14 cellular contexts compared by ENCODE assay signal in the genomic region with DNA sequence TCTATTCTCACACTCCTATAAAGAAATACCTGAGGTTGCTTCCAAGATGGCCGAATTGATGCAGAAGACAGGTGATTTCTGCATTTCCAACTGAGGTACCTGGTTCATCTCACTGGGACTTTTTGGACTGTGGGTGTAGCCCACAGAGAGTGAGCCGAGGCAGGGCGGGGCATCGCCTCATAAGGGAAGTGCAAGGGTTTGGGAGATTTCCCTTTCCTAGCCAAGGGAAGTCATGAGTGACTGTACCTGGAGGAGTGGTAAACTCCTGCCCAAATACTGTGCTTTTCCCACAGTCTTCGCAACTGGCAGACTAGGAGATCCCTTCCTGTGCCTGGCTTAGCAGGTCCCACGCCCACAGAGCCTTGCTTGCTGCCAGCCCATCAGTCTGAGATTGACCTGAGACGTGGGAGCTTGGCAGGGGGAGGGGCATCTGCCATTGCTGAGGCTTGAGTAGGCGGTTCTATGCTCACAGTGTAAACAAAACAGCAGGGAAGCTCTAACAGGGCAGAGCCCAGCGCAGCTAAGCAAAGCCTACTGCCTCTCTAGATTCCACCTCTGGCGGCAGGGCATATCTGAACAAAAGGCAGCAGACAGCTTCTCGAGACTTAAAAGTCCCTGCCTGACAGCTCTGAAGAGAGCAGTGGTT.
A peak's percentile ranks its signal among the peaks of the same experiment; 100 is the strongest.
DNase-seq lines count a peak whose midpoint lies in the region; ATAC-seq, FAIRE-seq and TF ChIP-seq lines count a peak whose summit lies in the region.
"Had no signal": no experiment of that assay in that cellular context is flagged by ENCODE, and none has a peak within 500 bp of the region (broad histone marks: within the 10 kb centered on the region; RNA-seq: fewer than 3 reads in every experiment).

No MANE protein-coding gene starts in this region.

- H3K27ac ChIP-seq in astrocyte (ENCODE audit: low read depth, low read length): no peak overlapping the region
- H3K27ac ChIP-seq: parathyroid adenoma had no signal

- CTCF ChIA-PET in activated naive CD4-positive, alpha-beta T cell treated with anti-CD3 and anti-CD28 coated beads, Interleukin-2, amount 10 ng/mL, durations not matched to agents 7 days and 5 days (lab: Charles Lee): no interaction called here

- FAIRE-seq in astrocyte (lab: Jason Lieb, UNC): no peak

- peaks cover 1% of the 10 kb centered on the region for H3K36me3 Mint-ChIP-seq in astrocyte (ENCODE audit: low read depth, unreplicated experiment)
- no peaks in the 10 kb centered on the region for H3K36me3 Mint-ChIP-seq in activated naive CD4-positive, alpha-beta T cell treated with anti-CD3 and anti-CD28 coated beads, Interleukin-2, amount 10 ng/mL, durations not matched to agents 7 days and 5 days

- H3K27me3 Mint-ChIP-seq in astrocyte (ENCODE audit: low read depth, unreplicated experiment): no peaks in the 10 kb centered on the region
- H3K27me3 Mint-ChIP-seq in activated naive CD4-positive, alpha-beta T cell treated with anti-CD3 and anti-CD28 coated beads, Interleukin-2, amount 10 ng/mL, durations not matched to agents 7 days and 5 days: no peaks in the 10 kb centered on the region

- H3K4me3 Mint-ChIP-seq in astrocyte (ENCODE audit: unreplicated experiment): no peak overlapping the region
- no peak overlapping the region for H3K4me3 Mint-ChIP-seq in activated naive CD4-positive, alpha-beta T cell treated with anti-CD3 and anti-CD28 coated beads, Interleukin-2, amount 10 ng/mL, durations not matched to agents 7 days and 5 days
- H3K4me3 Mint-ChIP-seq: HFFc6 had no signal

- no peaks in the 10 kb centered on the region for H3K4me1 Mint-ChIP-seq in astrocyte (ENCODE audit: low read depth, unreplicated experiment)
- H3K4me1 Mint-ChIP-seq in activated naive CD4-positive, alpha-beta T cell treated with anti-CD3 and anti-CD28 coated beads, Interleukin-2, amount 10 ng/mL, durations not matched to agents 7 days and 5 days: no peaks in the 10 kb centered on the region

- no peak overlapping the region for H3K9ac ChIP-seq in astrocyte (ENCODE audit: low read length)
- H3K9ac ChIP-seq: parathyroid adenoma had no signal

- H3K4me3 ChIP-seq in astrocyte (ENCODE audit: insufficient read depth, low read depth, low read length): no peak overlapping the region
- H3K4me3 ChIP-seq: mucosa of descending colon had no signal

- no peak for TF ChIP-seq RAD21 in Ishikawa (IDR thresholded peaks at IDR 0.05; ENCODE audit: low read depth)

- H3K9me3 ChIP-seq in astrocyte (ENCODE audit: insufficient read depth, low read depth, low read length): no peaks in the 10 kb centered on the region
- H3K9me3 ChIP-seq: mucosa of descending colon had no signal

- H3K9me3 Mint-ChIP-seq in astrocyte (ENCODE audit: unreplicated experiment): peaks cover 14% of the 10 kb centered on the region
- H3K9me3 Mint-ChIP-seq in activated naive CD4-positive, alpha-beta T cell treated with anti-CD3 and anti-CD28 coated beads, Interleukin-2, amount 10 ng/mL, durations not matched to agents 7 days and 5 days: peaks cover 4% of the 10 kb centered on the region

- H3K36me3 ChIP-seq in astrocyte (ENCODE audit: insufficient read depth, low read length): no peaks in the 10 kb centered on the region

- no peaks in the 10 kb centered on the region for H3K79me2 ChIP-seq in astrocyte (ENCODE audit: insufficient read depth, low read length)
- H3K79me2 ChIP-seq: parathyroid adenoma had no signal

- no peak for TF ChIP-seq EP300 in Ishikawa (IDR thresholded peaks at IDR 0.05; ENCODE audit: borderline replicate concordance)

- H3K4me2 ChIP-seq in astrocyte (ENCODE audit: low read length): peak overlapping the region; percentile 19

- H4K20me1 ChIP-seq in astrocyte (ENCODE audit: insufficient read depth, low read length): no peaks in the 10 kb centered on the region

- DNase-seq in DMS53 treated with DMSO at 0.1 percent for 48 hours (lab: John Stamatoyannopoulos, UW; ENCODE audit: unreplicated experiment) (peak; percentile 3), astrocyte (ENCODE audit: low read depth) (no peak), left kidney (ENCODE audit: low read depth, low spot score) (peak; percentile 28), NCI-H446 (lab: John Stamatoyannopoulos, UW) (no peak), AG20443 (ENCODE audit: low spot score) (no peak)
- DNase-seq in activated naive CD4-positive, alpha-beta T cell treated with anti-CD3 and anti-CD28 coated beads, Interleukin-2, amount 10 ng/mL, durations not matched to agents 7 days and 5 days: no peak
- DNase-seq: activated CD4-positive, alpha-beta T cell treated with anti-CD3 and anti-CD28 coated beads for 1 hour; cerebellar nuclear complex; DMS 273 treated with DMSO at 0.1 percent for 48 hours; HFFc6; mucosa of descending colon had no signal

- H2AFZ ChIP-seq in astrocyte (ENCODE audit: low read depth, low read length): peak overlapping the region; percentile 26
- H2AFZ ChIP-seq: parathyroid adenoma had no signal

- TF ChIP-seq CTCF in astrocyte (IDR thresholded peaks at IDR 0.05; ENCODE audit: insufficient read depth, low read depth, low read length): no peak

- no peak overlapping the region for H3K27ac Mint-ChIP-seq in astrocyte (ENCODE audit: unreplicated experiment)
- H3K27ac Mint-ChIP-seq in activated naive CD4-positive, alpha-beta T cell treated with anti-CD3 and anti-CD28 coated beads, Interleukin-2, amount 10 ng/mL, durations not matched to agents 7 days and 5 days: no peak overlapping the region
- H3K27ac Mint-ChIP-seq: HFFc6 had no signal

- no peaks in the 10 kb centered on the region for H3K27me3 ChIP-seq in astrocyte (ENCODE audit: insufficient read depth, low read length)

- H3K4me1 ChIP-seq in astrocyte (ENCODE audit: insufficient read depth, low read length): no peaks in the 10 kb centered on the region
- H3K4me1 ChIP-seq: parathyroid adenoma had no signal

- no peak for ATAC-seq in HG03159 (IDR thresholded peaks at IDR 0.05; ENCODE audit: unreplicated experiment)
- ATAC-seq: mucosa of descending colon had no signal

TF ChIP-seq in Ishikawa, 13 proteins besides CTCF, POLR2A, EP300 and RAD21:
- TF ChIP-seq EGR1 (IDR thresholded peaks at IDR 0.05) (0 out of 2 replicates have a peak, but pooled peaks have one; percentile 18), YY1 (IDR thresholded peaks at IDR 0.05; ENCODE audit: low read depth) (no peak; the same call in 1 of the 2 replicates)
TF ChIP-seq in Ishikawa: peak in this region for 1.

Comparison
In these comparisons a context has a peak if more than half of its experiments do, and no peak if none do; other contexts are left out.
1. DNase-seq: peak in DMS53 treated with DMSO at 0.1 percent for 48 hours (single experiment) and left kidney (single experiment); none in astrocyte (single experiment), NCI-H446 (0 of 2), AG20443 (single experiment) and activated naive CD4-positive, alpha-beta T cell treated with anti-CD3 and anti-CD28 coated beads, Interleukin-2, amount 10 ng/mL, durations not matched to agents 7 days and 5 days (single experiment).